1 cellular context compared by ENCODE assay signal in the genomic region with DNA sequence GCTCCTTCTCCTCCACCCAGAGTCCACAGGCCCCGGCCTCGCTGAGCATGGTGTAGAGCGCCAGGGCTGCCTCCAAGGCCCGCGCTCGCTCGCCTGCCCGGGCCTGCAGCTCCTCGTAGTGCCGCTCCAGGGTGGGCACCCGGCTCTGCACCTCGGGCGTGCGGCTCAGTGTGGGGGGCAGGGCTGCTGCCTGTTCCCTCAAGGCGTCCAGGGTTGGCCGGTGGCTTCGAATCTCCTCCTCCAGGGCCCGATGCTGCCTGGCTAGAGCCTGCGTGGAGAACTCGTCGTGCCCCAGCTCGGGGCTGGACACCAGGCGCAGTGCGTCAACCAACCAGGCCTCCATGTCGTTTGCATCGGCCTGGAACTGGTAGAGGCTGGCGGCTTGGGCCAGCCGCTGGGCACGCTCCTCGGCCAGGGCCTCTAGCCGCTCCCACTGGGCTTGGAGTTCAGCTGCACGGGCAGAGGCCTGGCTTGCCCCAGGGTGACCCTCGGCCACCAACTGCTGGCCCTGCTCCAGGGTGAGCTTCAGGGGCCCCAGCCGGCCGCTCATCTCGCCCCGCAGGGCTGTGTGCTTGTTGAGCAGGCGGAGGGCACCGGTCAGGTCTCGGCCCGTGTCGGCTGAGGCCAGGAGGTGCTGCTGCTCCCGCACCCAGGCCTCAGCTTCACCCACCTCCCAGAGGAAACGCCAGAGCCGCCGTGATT.
TF ChIP-seq lines count a peak whose summit lies in the region.

No MANE protein-coding gene starts in this region.

TF ChIP-seq in IMR-90, 13 proteins besides CTCF, POLR2A, EP300 and RAD21 (continued from another document):
- TF ChIP-seq, protein P1, sequence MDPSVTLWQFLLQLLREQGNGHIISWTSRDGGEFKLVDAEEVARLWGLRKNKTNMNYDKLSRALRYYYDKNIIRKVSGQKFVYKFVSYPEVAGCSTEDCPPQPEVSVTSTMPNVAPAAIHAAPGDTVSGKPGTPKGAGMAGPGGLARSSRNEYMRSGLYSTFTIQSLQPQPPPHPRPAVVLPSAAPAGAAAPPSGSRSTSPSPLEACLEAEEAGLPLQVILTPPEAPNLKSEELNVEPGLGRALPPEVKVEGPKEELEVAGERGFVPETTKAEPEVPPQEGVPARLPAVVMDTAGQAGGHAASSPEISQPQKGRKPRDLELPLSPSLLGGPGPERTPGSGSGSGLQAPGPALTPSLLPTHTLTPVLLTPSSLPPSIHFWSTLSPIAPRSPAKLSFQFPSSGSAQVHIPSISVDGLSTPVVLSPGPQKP (IDR thresholded peaks at IDR 0.05; ENCODE audit: borderline replicate concordance, low read depth, low read length): no peak
- TF ChIP-seq CHD1 (IDR thresholded peaks at IDR 0.05; ENCODE audit: low read depth, low read length) (no peak), MAFK (IDR thresholded peaks at IDR 0.05; ENCODE audit: low read depth, low read length) (no peak), MAZ (IDR thresholded peaks at IDR 0.05; ENCODE audit: borderline replicate concordance, low read depth, low read length) (no peak), BHLHE40 (IDR thresholded peaks at IDR 0.05; ENCODE audit: low read depth, low read length) (no peak), RCOR1 (IDR thresholded peaks at IDR 0.05; ENCODE audit: insufficient replicate concordance, low read length) (no peak)
TF ChIP-seq in IMR-90: peak in this region for 0.
